Comparison of ENCODE assay signal across 8 cellular contexts in the genomic region with DNA sequence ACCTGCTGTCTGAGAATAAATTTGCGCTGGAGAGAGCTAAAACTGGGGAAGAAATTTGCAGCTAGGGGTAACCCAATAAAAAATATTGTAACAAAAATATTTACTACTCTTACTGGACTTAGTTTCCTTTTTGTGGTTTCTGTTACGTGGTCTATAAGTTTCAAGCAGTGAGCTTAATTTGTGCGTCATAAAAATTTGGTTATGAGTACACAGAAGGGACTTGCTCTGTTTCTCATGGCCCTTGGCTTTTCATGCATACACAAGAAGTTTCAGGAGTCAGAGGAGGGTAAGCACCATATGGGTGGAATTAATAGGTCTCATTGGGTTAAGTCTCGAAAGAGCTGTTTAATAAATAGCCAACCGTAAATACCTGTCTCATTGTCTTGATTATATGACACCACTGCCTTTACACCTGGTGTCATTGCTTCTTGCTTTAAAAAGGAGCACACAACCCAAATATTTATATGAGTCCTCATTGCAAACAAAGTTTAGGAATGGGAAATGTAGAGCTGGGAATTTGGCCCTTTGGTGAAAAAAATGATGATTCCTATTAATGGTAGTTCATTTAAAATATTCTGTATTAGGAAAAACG. TPM values are rescaled to one million over a fixed set of nuclear protein-coding genes. Genes with fewer than 3 reads are reported as not detected.
A peak's percentile ranks its signal among the peaks of the same experiment; 100 is the strongest.
DNase-seq lines count a peak whose midpoint lies in the region; ATAC-seq and TF ChIP-seq lines count a peak whose summit lies in the region.

No MANE protein-coding gene starts in this region.

- H3K9me3 ChIP-seq in Caco-2 (no peaks in the 10 kb centered on the region), lower lobe of right lung (no peaks in the 10 kb centered on the region)

- H3K27me3 ChIP-seq in Caco-2 (replicated peaks; ENCODE audit: control insufficient read depth, insufficient read depth, low read length) (no peaks in the 10 kb centered on the region), lower lobe of right lung (ENCODE audit: low read depth) (no peaks in the 10 kb centered on the region)

- peak; percentile 81 for ATAC-seq in GM19395 (IDR thresholded peaks at IDR 0.05; ENCODE audit: unreplicated experiment)
- peak; percentile 90 for ATAC-seq in HG03378 (IDR thresholded peaks at IDR 0.05; ENCODE audit: unreplicated experiment)
- ATAC-seq in activated naive CD8-positive, alpha-beta T cell treated with anti-CD3 and anti-CD28 coated beads, Interleukin-2, amount 10 ng/mL, durations not matched to agents 7 days and 5 days (ENCODE audit: low read depth) = no peak
- no peak for ATAC-seq in lower lobe of right lung

- no TSS peak for BruUV-seq in Caco-2 (replicated peaks; lab: Mats Ljungman, UMichigan)

- CTCF ChIA-PET in Caco-2 (lab: Charles Lee) = interaction anchor here (1.0 to 1.6 kb wide), 2 partner anchors 10 to 47 kb away, joined by 3 to 7 read pairs; no protein-coding TSS in a partner anchor

- H3K27ac ChIP-seq in lower lobe of right lung = peak overlapping the region; percentile 93

- H3K27me3 Mint-ChIP-seq in Caco-2 (ENCODE audit: insufficient read depth, unreplicated experiment) = no peaks in the 10 kb centered on the region
- no peaks in the 10 kb centered on the region for H3K27me3 Mint-ChIP-seq in activated naive CD8-positive, alpha-beta T cell treated with anti-CD3 and anti-CD28 coated beads, Interleukin-2, amount 10 ng/mL, durations not matched to agents 7 days and 5 days

- H3K36me3 ChIP-seq in Caco-2 (ENCODE audit: control insufficient read depth, insufficient read depth, low read length) (no peaks in the 10 kb centered on the region; the same call in 1 of the 2 replicates), lower lobe of right lung (no peaks in the 10 kb centered on the region)

- intact Hi-C loops in Caco-2 (cut with micrococcal nuclease; ENCODE audit: unreplicated experiment) = loop anchor here (1.0 to 2.0 kb wide), 2 partner anchors 48 to 106 kb away; no protein-coding TSS in a partner anchor
- intact Hi-C loops in lower lobe of right lung (cut with DNase I) = no loop called here

- no peaks in the 10 kb centered on the region for H3K9me3 Mint-ChIP-seq in Caco-2 (ENCODE audit: unreplicated experiment)
- H3K9me3 Mint-ChIP-seq in activated naive CD8-positive, alpha-beta T cell treated with anti-CD3 and anti-CD28 coated beads, Interleukin-2, amount 10 ng/mL, durations not matched to agents 7 days and 5 days = no peaks in the 10 kb centered on the region

- POLR2A ChIA-PET in Caco-2 (lab: Charles Lee) = interaction anchor here (0.6 to 3.4 kb wide), 4 partner anchors 92 to 224 kb away, joined by 3 to 17 read pairs (median 6); no protein-coding TSS in a partner anchor
- POLR2A ChIA-PET in activated naive CD8-positive, alpha-beta T cell treated with anti-CD3 and anti-CD28 coated beads, Interleukin-2, amount 10 ng/mL, durations not matched to agents 7 days and 5 days (lab: Charles Lee) = interaction anchor here (0.9 to 3.1 kb wide), 4 partner anchors 221 to 298 kb away, joined by 4 to 18 read pairs (median 8); partner anchors contain the start of gene CCT8

- H3K36me3 Mint-ChIP-seq in Caco-2 (ENCODE audit: insufficient read depth, unreplicated experiment) = peaks cover 13% of the 10 kb centered on the region
- peaks cover 3% of the 10 kb centered on the region for H3K36me3 Mint-ChIP-seq in activated naive CD8-positive, alpha-beta T cell treated with anti-CD3 and anti-CD28 coated beads, Interleukin-2, amount 10 ng/mL, durations not matched to agents 7 days and 5 days

- H3K4me1 Mint-ChIP-seq in Caco-2 (ENCODE audit: low read depth, unreplicated experiment) = peaks cover 12% of the 10 kb centered on the region
- peaks cover 44% of the 10 kb centered on the region for H3K4me1 Mint-ChIP-seq in activated naive CD8-positive, alpha-beta T cell treated with anti-CD3 and anti-CD28 coated beads, Interleukin-2, amount 10 ng/mL, durations not matched to agents 7 days and 5 days

- H3K27ac Mint-ChIP-seq in Caco-2 (ENCODE audit: unreplicated experiment) = peak overlapping the region; percentile 98
- H3K27ac Mint-ChIP-seq in activated naive CD8-positive, alpha-beta T cell treated with anti-CD3 and anti-CD28 coated beads, Interleukin-2, amount 10 ng/mL, durations not matched to agents 7 days and 5 days = no peak overlapping the region

- TF ChIP-seq CTCF in Caco-2 (IDR thresholded peaks at IDR 0.05; ENCODE audit: insufficient read depth in 1 of 2, low read depth in 1 of 2, low read length in 1 of 2, severe bottlenecking in 1 of 2, unreplicated experiment in 1 of 2) = no peak
- TF ChIP-seq CTCF in lower lobe of right lung (IDR thresholded peaks at IDR 0.05) = no peak

- H3K4me3 ChIP-seq in Caco-2 (ENCODE audit: low read depth, low read length) (peak overlapping the region; percentile 88), lower lobe of right lung (peak overlapping the region; percentile 81)

- H3K4me3 Mint-ChIP-seq in Caco-2 (ENCODE audit: unreplicated experiment) = peak overlapping the region; percentile 98
- peak overlapping the region; percentile 89 for H3K4me3 Mint-ChIP-seq in activated naive CD8-positive, alpha-beta T cell treated with anti-CD3 and anti-CD28 coated beads, Interleukin-2, amount 10 ng/mL, durations not matched to agents 7 days and 5 days

- peaks cover 30% of the 10 kb centered on the region for H3K4me1 ChIP-seq in Caco-2
- H3K4me1 ChIP-seq in lower lobe of right lung = peaks cover 64% of the 10 kb centered on the region

- DNase-seq in Caco-2 (no peak), lower lobe of right lung (no peak), T-helper 9 cell (no peak), SHP77 (lab: John Stamatoyannopoulos, UW) (no peak), NCI-H2081 treated with DMSO at 0.1 percent for 48 hours (lab: John Stamatoyannopoulos, UW) (no peak)
- no peak for DNase-seq in activated naive CD8-positive, alpha-beta T cell treated with anti-CD3 and anti-CD28 coated beads, Interleukin-2, amount 10 ng/mL, durations not matched to agents 7 days and 5 days

RNA-seq across cellular contexts. Expression of gene BACH1, which starts 1.9 kb away (rescaled TPM):
- 54.0 and 65.2 TPM in 2 replicates for total RNA-seq in Caco-2 (2022)
- 10 to 100 TPM; 33.2 to 35.0 TPM for total RNA-seq in activated naive CD8-positive, alpha-beta T cell treated with anti-CD3 and anti-CD28 coated beads, Interleukin-2, amount 10 ng/mL, durations not matched to agents 7 days and 5 days
- total RNA-seq in lower lobe of right lung = 148 TPM

Comparison
In these comparisons a context has a peak if more than half of its experiments do, and no peak if none do; other contexts are left out.
1. ATAC-seq: peak in GM19395 (single experiment) and HG03378 (single experiment); none in activated naive CD8-positive, alpha-beta T cell treated with anti-CD3 and anti-CD28 coated beads, Interleukin-2, amount 10 ng/mL, durations not matched to agents 7 days and 5 days (single experiment) and lower lobe of right lung (0 of 2).